ENCODE assay signal across 23 cellular contexts in genomic region chr2:235843591-235844395, GRCh38.
"Had no signal": no experiment of that assay in that cellular context is flagged by ENCODE, and none has a peak within 500 bp of the region (broad histone marks: within the 10 kb centered on the region; RNA-seq: fewer than 3 reads in every experiment).

No MANE protein-coding gene starts in this region.

- DNase-seq: activated CD4-positive, alpha-beta T cell treated with anti-CD3 and anti-CD28 coated beads for 36 hours; activated CD4-positive, alpha-beta T cell treated with anti-CD3 and anti-CD28 coated beads, Interleukin-2, amount 50 U/mL, for 4 hours; activated CD4-positive, CD25-positive, alpha-beta regulatory T cell; activated naive CD4-positive, alpha-beta T cell treated with anti-CD3 and anti-CD28 coated beads for 36 hours; activated naive CD8-positive, alpha-beta T cell treated with anti-CD3 and anti-CD28 coated beads for 36 hours; activated T-cell treated with anti-CD3 and anti-CD28 coated beads for 4 hours; activated T-cell treated with anti-CD3 and anti-CD28 coated beads, Interleukin-2, amount 50 U/mL, for 72 hours; aorta; dorsolateral prefrontal cortex; effector memory CD4-positive, alpha-beta T cell; hippocampal formation; natural killer cell; pancreas; psoas muscle; right cardiac atrium; stimulated activated naive CD4-positive, alpha-beta T cell; T-cell; tibial artery had no signal

- H3K9me3 ChIP-seq: adrenal gland, gastroesophageal sphincter, pancreas, psoas muscle, suprapubic skin, tibial artery had no signal

- H3K27ac ChIP-seq: adrenal gland, cardiac muscle cell, coronary artery, gastroesophageal sphincter, pancreas, psoas muscle, suprapubic skin, tibial artery had no signal

- ATAC-seq: activated CD4-positive, alpha-beta T cell treated with anti-CD3 and anti-CD28 coated beads for 36 hours; activated T-cell treated with anti-CD3 and anti-CD28 coated beads, Interleukin-2, amount 50 U/mL, for 72 hours; gastroesophageal sphincter; natural killer cell; pancreas; psoas muscle; right cardiac atrium; T-cell had no signal

- H3K4me3 ChIP-seq: adrenal gland, cardiac muscle cell, coronary artery, dorsolateral prefrontal cortex, gastroesophageal sphincter, pancreas, psoas muscle, suprapubic skin, tibial artery had no signal

- H3K36me3 ChIP-seq: adrenal gland, cardiac muscle cell, gastroesophageal sphincter, pancreas, suprapubic skin, tibial artery had no signal

- H3K27me3 ChIP-seq: adrenal gland, cardiac muscle cell, dorsolateral prefrontal cortex, gastroesophageal sphincter, pancreas, suprapubic skin, tibial artery had no signal

- H3K4me1 ChIP-seq: adrenal gland, gastroesophageal sphincter, pancreas, psoas muscle, suprapubic skin, tibial artery had no signal
